In genomic region chr7:153401795-153402720, GRCh38 we compare ENCODE assay signal across 20 cellular contexts.
"Had no signal": no experiment of that assay in that cellular context is flagged by ENCODE, and none has a peak within 500 bp of the region (broad histone marks: within the 10 kb centered on the region; RNA-seq: fewer than 3 reads in every experiment).

No MANE protein-coding gene starts in this region.

- FAIRE-seq: endothelial cell of umbilical vein, islet of Langerhans, urothelium cell line had no signal

- DNase-seq: effector CD4-positive, alpha-beta T cell; endodermal cell; erythroblast; foreskin melanocyte; heart right ventricle; hypothalamus; kidney glomerular epithelial cell; mucosa of descending colon; naive thymus-derived CD8-positive, alpha-beta T cell; posterior cingulate gyrus; right cardiac atrium; stimulated activated CD4-positive, alpha-beta T cell treated with anti-CD3 and anti-CD28 coated beads, Interleukin-4, amount 100 ng/mL, for 1 hour; stimulated activated CD8-positive, alpha-beta memory T cell treated with anti-CD3 and anti-CD28 coated beads, Interleukin-4, amount 100 ng/mL, for 48 hours; stimulated activated naive CD8-positive, alpha-beta T cell treated with anti-CD3 and anti-CD28 coated beads, Interleukin-15, Interleukin-2, amounts not matched to agents 100 U/mL and 50 U/mL, for 24 hours; thyroid gland had no signal

- H3K27ac ChIP-seq: coronary artery, heart right ventricle, suprapubic skin, thyroid gland had no signal
